ENCODE assay signal across 1 cellular context in genomic region chr1:55277377-55278130, GRCh38.
TF ChIP-seq lines count a peak whose summit lies in the region.

No MANE protein-coding gene starts in this region.

TF ChIP-seq in K562, 482 proteins besides CTCF, POLR2A, EP300 and RAD21 (continued from another document and continues in another):
- TF ChIP-seq, protein P1, sequence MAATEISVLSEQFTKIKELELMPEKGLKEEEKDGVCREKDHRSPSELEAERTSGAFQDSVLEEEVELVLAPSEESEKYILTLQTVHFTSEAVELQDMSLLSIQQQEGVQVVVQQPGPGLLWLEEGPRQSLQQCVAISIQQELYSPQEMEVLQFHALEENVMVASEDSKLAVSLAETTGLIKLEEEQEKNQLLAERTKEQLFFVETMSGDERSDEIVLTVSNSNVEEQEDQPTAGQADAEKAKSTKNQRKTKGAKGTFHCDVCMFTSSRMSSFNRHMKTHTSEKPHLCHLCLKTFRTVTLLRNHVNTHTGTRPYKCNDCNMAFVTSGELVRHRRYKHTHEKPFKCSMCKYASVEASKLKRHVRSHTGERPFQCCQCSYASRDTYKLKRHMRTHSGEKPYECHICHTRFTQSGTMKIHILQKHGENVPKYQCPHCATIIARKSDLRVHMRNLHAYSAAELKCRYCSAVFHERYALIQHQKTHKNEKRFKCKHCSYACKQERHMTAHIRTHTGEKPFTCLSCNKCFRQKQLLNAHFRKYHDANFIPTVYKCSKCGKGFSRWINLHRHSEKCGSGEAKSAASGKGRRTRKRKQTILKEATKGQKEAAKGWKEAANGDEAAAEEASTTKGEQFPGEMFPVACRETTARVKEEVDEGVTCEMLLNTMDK (IDR thresholded peaks at IDR 0.05; ENCODE audit: borderline replicate concordance, insufficient read depth, low read depth, low read length, poor library complexity, severe bottlenecking) = no peak
- TF ChIP-seq, protein P2, sequence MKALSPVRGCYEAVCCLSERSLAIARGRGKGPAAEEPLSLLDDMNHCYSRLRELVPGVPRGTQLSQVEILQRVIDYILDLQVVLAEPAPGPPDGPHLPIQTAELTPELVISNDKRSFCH (CRISPR knock-in tag; IDR thresholded peaks at IDR 0.05) = no peak
- TF ChIP-seq, protein P2 (tag; IDR thresholded peaks at IDR 0.05) = no peak
- TF ChIP-seq NFE2 (IDR thresholded peaks at IDR 0.05; ENCODE audit: low read depth) (no peak), FOS (IDR thresholded peaks at IDR 0.05; ENCODE audit: extremely low read depth, insufficient read length) (no peak), NFE2L1 (tag; IDR thresholded peaks at IDR 0.05; ENCODE audit: borderline replicate concordance, low read depth) (no peak), MAFG (tag; conservative IDR thresholded peaks at IDR 0.05) (no peak), MAFF (IDR thresholded peaks at IDR 0.05; ENCODE audit: low read length) (no peak), IFI16 (CRISPR knock-in tag; IDR thresholded peaks at IDR 0.05) (no peak), ATF1 (CRISPR knock-in tag; IDR thresholded peaks at IDR 0.05) (no peak), ATF1 (tag; IDR thresholded peaks at IDR 0.05) (peak; percentile 40; the same call in 1 of the 2 replicates), TBP (optimal IDR thresholded peaks at IDR 0.05; ENCODE audit: low read depth, low read length) (peak; percentile 19), PHF20 (IDR thresholded peaks at IDR 0.05; ENCODE audit: partially characterized antibody) (no peak), KDM4B (IDR thresholded peaks at IDR 0.05; ENCODE audit: borderline replicate concordance in 2 of 2, low read depth in 1 of 2) (0 out of 4 replicates have a peak, but pooled peaks of 1 of the 2 experiments have one; percentile 50), CREB1 (IDR thresholded peaks at IDR 0.05) (no peak; the same call in none of the 2 replicates), CREB1 (CRISPR knock-in tag; IDR thresholded peaks at IDR 0.05) (peak; percentile 73), RCOR1 (IDR thresholded peaks at IDR 0.05; ENCODE audit: borderline replicate concordance in 1 of 2, low read depth in 2 of 2, low read length in 2 of 2) (peak in 1 of 2 experiments; percentile 52; a peak in 1 of 4 replicates), RBM15 (IDR thresholded peaks at IDR 0.05; ENCODE audit: insufficient read depth, low read length) (no peak), NFATC3 (IDR thresholded peaks at IDR 0.05) (0 out of 2 replicates have a peak, but pooled peaks have one; percentile 82), CBFB (CRISPR knock-in tag; IDR thresholded peaks at IDR 0.05) (no peak; the same call in 1 of the 2 replicates), ZNF561 (CRISPR knock-in tag; conservative IDR thresholded peaks at IDR 0.05) (no peak), RB1 (IDR thresholded peaks at IDR 0.05; ENCODE audit: low read depth) (peak; percentile 75), MCM2 (IDR thresholded peaks at IDR 0.05; ENCODE audit: low read depth) (no peak), ZBTB17 (CRISPR knock-in tag; IDR thresholded peaks at IDR 0.05) (no peak), ESRRA (IDR thresholded peaks at IDR 0.05; ENCODE audit: borderline replicate concordance, low read depth) (no peak), CREB3 (tag; conservative IDR thresholded peaks at IDR 0.05; ENCODE audit: low read depth) (no peak), TEAD4 (IDR thresholded peaks at IDR 0.05; ENCODE audit: low read length) (no peak), TEAD4 (CRISPR knock-in tag; IDR thresholded peaks at IDR 0.05; ENCODE audit: borderline replicate concordance) (no peak), THRAP3 (IDR thresholded peaks at IDR 0.05; ENCODE audit: borderline replicate concordance) (no peak), ARHGAP35 (IDR thresholded peaks at IDR 0.05; ENCODE audit: partially characterized antibody) (no peak), ZNF507 (tag; conservative IDR thresholded peaks at IDR 0.05) (no peak), WHSC1 (IDR thresholded peaks at IDR 0.05; ENCODE audit: low read length) (no peak), ZNF274 (IDR thresholded peaks at IDR 0.05; ENCODE audit: borderline replicate concordance, low read depth, low read length) (no peak), KDM1A (IDR thresholded peaks at IDR 0.05) (no peak), ZNF239 (CRISPR knock-in tag; IDR thresholded peaks at IDR 0.05) (no peak), HDAC3 (IDR thresholded peaks at IDR 0.05; ENCODE audit: borderline replicate concordance, partially characterized antibody) (no peak), HMGN3 (IDR thresholded peaks at IDR 0.05; ENCODE audit: borderline replicate concordance, extremely low read depth, insufficient read length, low read depth, low read length) (no peak), ZC3H4 (CRISPR knock-in tag; IDR thresholded peaks at IDR 0.05; ENCODE audit: borderline replicate concordance) (no peak), NBN (IDR thresholded peaks at IDR 0.05; ENCODE audit: low read depth) (no peak), ZNF24 (IDR thresholded peaks at IDR 0.05) (peak; percentile 15; the same call in 1 of the 2 replicates), KLF6 (CRISPR knock-in tag; IDR thresholded peaks at IDR 0.05; ENCODE audit: borderline replicate concordance) (no peak), GABPB2 (CRISPR knock-in tag; conservative IDR thresholded peaks at IDR 0.05) (no peak), ZNF740 (CRISPR knock-in tag; IDR thresholded peaks at IDR 0.05) (no peak), ZNF740 (tag; IDR thresholded peaks at IDR 0.05) (no peak), POLR2AphosphoS5 (IDR thresholded peaks at IDR 0.05; ENCODE audit: control insufficient read depth, insufficient read depth, low read depth, low read length) (no peak), FOXA1 (IDR thresholded peaks at IDR 0.05; ENCODE audit: borderline replicate concordance) (no peak), ZNF785 (CRISPR knock-in tag; IDR thresholded peaks at IDR 0.05) (no peak), TAF9B (IDR thresholded peaks at IDR 0.05; ENCODE audit: partially characterized antibody) (no peak), ATF7 (IDR thresholded peaks at IDR 0.05) (0 out of 2 replicates have a peak, but pooled peaks have one; percentile 29), RHOXF2B (CRISPR knock-in tag; conservative IDR thresholded peaks at IDR 0.05) (no peak), TAF1 (IDR thresholded peaks at IDR 0.05; ENCODE audit: control insufficient read depth, extremely low read depth, insufficient read depth, low read length, severe bottlenecking) (no peak), ZNF766 (CRISPR knock-in tag; conservative IDR thresholded peaks at IDR 0.05) (no peak), MCM7 (IDR thresholded peaks at IDR 0.05) (no peak), TARDBP (IDR thresholded peaks at IDR 0.05) (no peak), ESRRB (CRISPR knock-in tag; IDR thresholded peaks at IDR 0.05; ENCODE audit: borderline replicate concordance) (no peak), XRCC3 (IDR thresholded peaks at IDR 0.05) (no peak), DLX4 (CRISPR knock-in tag; IDR thresholded peaks at IDR 0.05) (no peak), MAFK (IDR thresholded peaks at IDR 0.05; ENCODE audit: low read length) (0 out of 2 replicates have a peak, but pooled peaks have one; percentile 5), RUNX1 (IDR thresholded peaks at IDR 0.05; ENCODE audit: low read depth) (no peak), PCBP2 (IDR thresholded peaks at IDR 0.05; ENCODE audit: low read depth, low read length, poor library complexity, severe bottlenecking) (no peak), ZNF316 (IDR thresholded peaks at IDR 0.05) (no peak)
- TF ChIP-seq, protein P3, sequence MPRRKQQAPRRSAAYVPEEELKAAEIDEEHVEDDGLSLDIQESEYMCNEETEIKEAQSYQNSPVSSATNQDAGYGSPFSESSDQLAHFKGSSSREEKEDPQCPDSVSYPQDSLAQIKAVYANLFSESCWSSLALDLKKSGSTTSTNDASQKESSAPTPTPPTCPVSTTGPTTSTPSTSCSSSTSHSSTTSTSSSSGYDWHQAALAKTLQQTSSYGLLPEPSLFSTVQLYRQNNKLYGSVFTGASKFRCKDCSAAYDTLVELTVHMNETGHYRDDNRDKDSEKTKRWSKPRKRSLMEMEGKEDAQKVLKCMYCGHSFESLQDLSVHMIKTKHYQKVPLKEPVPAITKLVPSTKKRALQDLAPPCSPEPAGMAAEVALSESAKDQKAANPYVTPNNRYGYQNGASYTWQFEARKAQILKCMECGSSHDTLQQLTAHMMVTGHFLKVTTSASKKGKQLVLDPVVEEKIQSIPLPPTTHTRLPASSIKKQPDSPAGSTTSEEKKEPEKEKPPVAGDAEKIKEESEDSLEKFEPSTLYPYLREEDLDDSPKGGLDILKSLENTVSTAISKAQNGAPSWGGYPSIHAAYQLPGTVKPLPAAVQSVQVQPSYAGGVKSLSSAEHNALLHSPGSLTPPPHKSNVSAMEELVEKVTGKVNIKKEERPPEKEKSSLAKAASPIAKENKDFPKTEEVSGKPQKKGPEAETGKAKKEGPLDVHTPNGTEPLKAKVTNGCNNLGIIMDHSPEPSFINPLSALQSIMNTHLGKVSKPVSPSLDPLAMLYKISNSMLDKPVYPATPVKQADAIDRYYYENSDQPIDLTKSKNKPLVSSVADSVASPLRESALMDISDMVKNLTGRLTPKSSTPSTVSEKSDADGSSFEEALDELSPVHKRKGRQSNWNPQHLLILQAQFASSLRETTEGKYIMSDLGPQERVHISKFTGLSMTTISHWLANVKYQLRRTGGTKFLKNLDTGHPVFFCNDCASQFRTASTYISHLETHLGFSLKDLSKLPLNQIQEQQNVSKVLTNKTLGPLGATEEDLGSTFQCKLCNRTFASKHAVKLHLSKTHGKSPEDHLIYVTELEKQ (CRISPR knock-in tag; IDR thresholded peaks at IDR 0.05) = no peak
- TF ChIP-seq, protein P4, sequence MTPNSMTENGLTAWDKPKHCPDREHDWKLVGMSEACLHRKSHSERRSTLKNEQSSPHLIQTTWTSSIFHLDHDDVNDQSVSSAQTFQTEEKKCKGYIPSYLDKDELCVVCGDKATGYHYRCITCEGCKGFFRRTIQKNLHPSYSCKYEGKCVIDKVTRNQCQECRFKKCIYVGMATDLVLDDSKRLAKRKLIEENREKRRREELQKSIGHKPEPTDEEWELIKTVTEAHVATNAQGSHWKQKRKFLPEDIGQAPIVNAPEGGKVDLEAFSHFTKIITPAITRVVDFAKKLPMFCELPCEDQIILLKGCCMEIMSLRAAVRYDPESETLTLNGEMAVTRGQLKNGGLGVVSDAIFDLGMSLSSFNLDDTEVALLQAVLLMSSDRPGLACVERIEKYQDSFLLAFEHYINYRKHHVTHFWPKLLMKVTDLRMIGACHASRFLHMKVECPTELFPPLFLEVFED (CRISPR knock-in tag; conservative IDR thresholded peaks at IDR 0.05) = no peak
- TF ChIP-seq, protein P5, sequence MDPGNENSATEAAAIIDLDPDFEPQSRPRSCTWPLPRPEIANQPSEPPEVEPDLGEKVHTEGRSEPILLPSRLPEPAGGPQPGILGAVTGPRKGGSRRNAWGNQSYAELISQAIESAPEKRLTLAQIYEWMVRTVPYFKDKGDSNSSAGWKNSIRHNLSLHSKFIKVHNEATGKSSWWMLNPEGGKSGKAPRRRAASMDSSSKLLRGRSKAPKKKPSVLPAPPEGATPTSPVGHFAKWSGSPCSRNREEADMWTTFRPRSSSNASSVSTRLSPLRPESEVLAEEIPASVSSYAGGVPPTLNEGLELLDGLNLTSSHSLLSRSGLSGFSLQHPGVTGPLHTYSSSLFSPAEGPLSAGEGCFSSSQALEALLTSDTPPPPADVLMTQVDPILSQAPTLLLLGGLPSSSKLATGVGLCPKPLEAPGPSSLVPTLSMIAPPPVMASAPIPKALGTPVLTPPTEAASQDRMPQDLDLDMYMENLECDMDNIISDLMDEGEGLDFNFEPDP (CRISPR knock-in tag; IDR thresholded peaks at IDR 0.05) = no peak
- TF ChIP-seq, protein P6, sequence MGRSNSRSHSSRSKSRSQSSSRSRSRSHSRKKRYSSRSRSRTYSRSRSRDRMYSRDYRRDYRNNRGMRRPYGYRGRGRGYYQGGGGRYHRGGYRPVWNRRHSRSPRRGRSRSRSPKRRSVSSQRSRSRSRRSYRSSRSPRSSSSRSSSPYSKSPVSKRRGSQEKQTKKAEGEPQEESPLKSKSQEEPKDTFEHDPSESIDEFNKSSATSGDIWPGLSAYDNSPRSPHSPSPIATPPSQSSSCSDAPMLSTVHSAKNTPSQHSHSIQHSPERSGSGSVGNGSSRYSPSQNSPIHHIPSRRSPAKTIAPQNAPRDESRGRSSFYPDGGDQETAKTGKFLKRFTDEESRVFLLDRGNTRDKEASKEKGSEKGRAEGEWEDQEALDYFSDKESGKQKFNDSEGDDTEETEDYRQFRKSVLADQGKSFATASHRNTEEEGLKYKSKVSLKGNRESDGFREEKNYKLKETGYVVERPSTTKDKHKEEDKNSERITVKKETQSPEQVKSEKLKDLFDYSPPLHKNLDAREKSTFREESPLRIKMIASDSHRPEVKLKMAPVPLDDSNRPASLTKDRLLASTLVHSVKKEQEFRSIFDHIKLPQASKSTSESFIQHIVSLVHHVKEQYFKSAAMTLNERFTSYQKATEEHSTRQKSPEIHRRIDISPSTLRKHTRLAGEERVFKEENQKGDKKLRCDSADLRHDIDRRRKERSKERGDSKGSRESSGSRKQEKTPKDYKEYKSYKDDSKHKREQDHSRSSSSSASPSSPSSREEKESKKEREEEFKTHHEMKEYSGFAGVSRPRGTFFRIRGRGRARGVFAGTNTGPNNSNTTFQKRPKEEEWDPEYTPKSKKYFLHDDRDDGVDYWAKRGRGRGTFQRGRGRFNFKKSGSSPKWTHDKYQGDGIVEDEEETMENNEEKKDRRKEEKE (IDR thresholded peaks at IDR 0.05; ENCODE audit: borderline replicate concordance in 1 of 2, control insufficient read depth in 1 of 2, low read depth in 2 of 2, low read length in 1 of 2) = no peak
